Comparison of ENCODE assay signal across 29 cellular contexts in the genomic region with DNA sequence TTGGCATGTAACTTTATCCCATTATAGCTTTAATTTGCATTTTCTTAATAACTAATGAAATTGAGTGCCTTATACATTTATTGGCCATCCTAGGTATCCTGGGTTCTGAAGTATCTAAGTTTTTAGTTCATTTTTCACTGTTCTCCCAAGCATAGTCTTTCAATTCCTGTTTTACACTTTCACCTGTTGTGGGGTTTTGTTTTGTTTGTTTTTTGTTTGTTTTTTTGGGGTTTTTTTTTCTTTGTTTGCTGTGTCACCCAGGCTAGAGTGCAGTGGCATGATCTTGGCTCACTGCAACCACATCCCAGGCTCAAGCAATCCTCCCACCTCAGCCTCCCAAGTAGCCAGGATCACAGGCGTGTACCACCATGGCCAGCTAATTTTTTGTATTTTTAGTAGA.
"Had no signal": no experiment of that assay in that cellular context is flagged by ENCODE, and none has a peak within 500 bp of the region (broad histone marks: within the 10 kb centered on the region; RNA-seq: fewer than 3 reads in every experiment).

No MANE protein-coding gene starts in this region.

- H3K4me3 Mint-ChIP-seq: activated CD4-positive, alpha-beta memory T cell treated with anti-CD3 and anti-CD28 coated beads for 36 hours; activated CD4-positive, alpha-beta T cell treated with anti-CD3 and anti-CD28 coated beads for 36 hours; activated CD4-positive, alpha-beta T cell treated with anti-CD3 and anti-CD28 coated beads, Interleukin-2, amount 10 ng/mL, durations not matched to agents 24 days and 14 days; activated CD8-positive, alpha-beta memory T cell treated with anti-CD3 and anti-CD28 coated beads, Interleukin-2, amount 10 ng/mL, durations not matched to agents 7 days and 5 days; activated CD8-positive, alpha-beta T cell treated with anti-CD3 and anti-CD28 coated beads, Interleukin-2, amount 10 ng/mL, durations not matched to agents 7 days and 5 days; activated naive CD4-positive, alpha-beta T cell treated with anti-CD3 and anti-CD28 coated beads, Interleukin-2, amount 10 ng/mL, durations not matched to agents 7 days and 5 days; activated naive CD8-positive, alpha-beta T cell; activated T-cell treated with anti-CD3 and anti-CD28 coated beads, Interleukin-2, amount 50 U/mL, for 24 hours; activated T-cell treated with anti-CD3 and anti-CD28 coated beads, Interleukin-2, amount 50 U/mL, for 72 hours; central memory CD8-positive, alpha-beta T cell; dendritic cell treated with granulocyte-macrophage colony-stimulating factor and Interleukin-4, amounts not matched to agents 40 ng/mL and 50 ng/mL, for 4 days; endodermal cell had no signal

- H3K27ac ChIP-seq: brain microvascular endothelial cell, coronary artery, dorsolateral prefrontal cortex, gastrocnemius medialis, heart left ventricle had no signal

- H3K4me3 ChIP-seq: coronary artery, dorsolateral prefrontal cortex, gastrocnemius medialis, heart left ventricle had no signal

- H3K27me3 Mint-ChIP-seq: activated CD4-positive, alpha-beta memory T cell treated with anti-CD3 and anti-CD28 coated beads for 36 hours; activated CD4-positive, alpha-beta T cell treated with anti-CD3 and anti-CD28 coated beads for 36 hours; activated naive CD8-positive, alpha-beta T cell; activated T-cell treated with anti-CD3 and anti-CD28 coated beads, Interleukin-2, amount 50 U/mL, for 24 hours; dendritic cell treated with granulocyte-macrophage colony-stimulating factor and Interleukin-4, amounts not matched to agents 40 ng/mL and 50 ng/mL, for 4 days had no signal

- H3K4me1 Mint-ChIP-seq: activated CD4-positive, alpha-beta T cell treated with anti-CD3 and anti-CD28 coated beads for 36 hours; activated CD4-positive, alpha-beta T cell treated with anti-CD3 and anti-CD28 coated beads, Interleukin-2, amount 10 ng/mL, durations not matched to agents 24 days and 14 days; activated CD8-positive, alpha-beta memory T cell treated with anti-CD3 and anti-CD28 coated beads, Interleukin-2, amount 10 ng/mL, durations not matched to agents 7 days and 5 days; activated naive CD4-positive, alpha-beta T cell treated with anti-CD3 and anti-CD28 coated beads, Interleukin-2, amount 10 ng/mL, durations not matched to agents 7 days and 5 days; central memory CD8-positive, alpha-beta T cell had no signal

- ATAC-seq: activated CD4-positive, alpha-beta T cell treated with anti-CD3 and anti-CD28 coated beads for 36 hours; activated CD8-positive, alpha-beta memory T cell treated with anti-CD3 and anti-CD28 coated beads, Interleukin-2, amount 10 ng/mL, durations not matched to agents 7 days and 5 days; activated CD8-positive, alpha-beta T cell treated with anti-CD3 and anti-CD28 coated beads, Interleukin-2, amount 10 ng/mL, durations not matched to agents 7 days and 5 days; activated T-cell treated with anti-CD3 and anti-CD28 coated beads, Interleukin-2, amount 50 U/mL, for 72 hours; esophagus mucosa; gastrocnemius medialis; heart left ventricle had no signal

- H3K36me3 ChIP-seq: brain microvascular endothelial cell, gastrocnemius medialis, heart left ventricle had no signal

- H3K4me1 ChIP-seq: gastrocnemius medialis, heart left ventricle had no signal

- H3K27ac Mint-ChIP-seq: activated CD4-positive, alpha-beta memory T cell treated with anti-CD3 and anti-CD28 coated beads for 36 hours; activated CD4-positive, alpha-beta T cell treated with anti-CD3 and anti-CD28 coated beads for 36 hours; activated CD4-positive, alpha-beta T cell treated with anti-CD3 and anti-CD28 coated beads, Interleukin-2, amount 10 ng/mL, durations not matched to agents 24 days and 14 days; activated CD8-positive, alpha-beta memory T cell treated with anti-CD3 and anti-CD28 coated beads, Interleukin-2, amount 10 ng/mL, durations not matched to agents 7 days and 5 days; activated CD8-positive, alpha-beta T cell treated with anti-CD3 and anti-CD28 coated beads, Interleukin-2, amount 10 ng/mL, durations not matched to agents 7 days and 5 days; activated naive CD4-positive, alpha-beta T cell treated with anti-CD3 and anti-CD28 coated beads, Interleukin-2, amount 10 ng/mL, durations not matched to agents 7 days and 5 days; activated naive CD8-positive, alpha-beta T cell; activated T-cell treated with anti-CD3 and anti-CD28 coated beads, Interleukin-2, amount 50 U/mL, for 24 hours; activated T-cell treated with anti-CD3 and anti-CD28 coated beads, Interleukin-2, amount 50 U/mL, for 72 hours; dendritic cell treated with granulocyte-macrophage colony-stimulating factor and Interleukin-4, amounts not matched to agents 40 ng/mL and 50 ng/mL, for 4 days; endodermal cell had no signal

- H3K27me3 ChIP-seq: brain microvascular endothelial cell, gastrocnemius medialis, heart left ventricle had no signal

- H3K9me3 ChIP-seq: gastrocnemius medialis, heart left ventricle had no signal

- DNase-seq: activated CD4-positive, alpha-beta memory T cell treated with anti-CD3 and anti-CD28 coated beads for 36 hours; activated CD4-positive, alpha-beta T cell treated with anti-CD3 and anti-CD28 coated beads for 36 hours; activated CD4-positive, alpha-beta T cell treated with anti-CD3 and anti-CD28 coated beads, Interleukin-2, amount 10 ng/mL, durations not matched to agents 24 days and 14 days; activated CD4-positive, CD25-positive, alpha-beta regulatory T cell; activated CD4-positive, CD25-positive, alpha-beta regulatory T cell treated with anti-CD3 and anti-CD28 coated beads, Interleukin-2, amount 50 U/mL, for 72 hours; activated CD8-positive, alpha-beta memory T cell treated with anti-CD3 and anti-CD28 coated beads, Interleukin-2, amount 10 ng/mL, durations not matched to agents 7 days and 5 days; activated CD8-positive, alpha-beta memory T cell treated with anti-CD3 and anti-CD28 coated beads, Interleukin-2, amount 50 U/mL, for 4 hours; activated CD8-positive, alpha-beta T cell treated with anti-CD3 and anti-CD28 coated beads, Interleukin-2, amount 10 ng/mL, durations not matched to agents 7 days and 5 days; activated gamma-delta T cell; activated naive CD4-positive, alpha-beta T cell; activated naive CD4-positive, alpha-beta T cell treated with anti-CD3 and anti-CD28 coated beads, Interleukin-2, amount 10 ng/mL, durations not matched to agents 7 days and 5 days; activated T-cell treated with anti-CD3 and anti-CD28 coated beads, Interleukin-2, amount 50 U/mL, for 24 hours; activated T-cell treated with anti-CD3 and anti-CD28 coated beads, Interleukin-2, amount 50 U/mL, for 72 hours; amniotic stem cell; anterior cingulate cortex; brain microvascular endothelial cell; dorsolateral prefrontal cortex; effector memory CD4-positive, alpha-beta T cell; endodermal cell; foreskin fibroblast; gastrocnemius medialis; glutamatergic neuron; heart left ventricle; T-helper 2 cell had no signal

- H3K9me3 Mint-ChIP-seq: activated CD4-positive, alpha-beta memory T cell treated with anti-CD3 and anti-CD28 coated beads for 36 hours; activated naive CD4-positive, alpha-beta T cell treated with anti-CD3 and anti-CD28 coated beads, Interleukin-2, amount 10 ng/mL, durations not matched to agents 7 days and 5 days; activated T-cell treated with anti-CD3 and anti-CD28 coated beads, Interleukin-2, amount 50 U/mL, for 24 hours; activated T-cell treated with anti-CD3 and anti-CD28 coated beads, Interleukin-2, amount 50 U/mL, for 72 hours; central memory CD8-positive, alpha-beta T cell; dendritic cell treated with granulocyte-macrophage colony-stimulating factor and Interleukin-4, amounts not matched to agents 40 ng/mL and 50 ng/mL, for 4 days; endodermal cell had no signal

- H3K36me3 Mint-ChIP-seq: activated CD4-positive, alpha-beta memory T cell treated with anti-CD3 and anti-CD28 coated beads for 36 hours; activated CD8-positive, alpha-beta memory T cell treated with anti-CD3 and anti-CD28 coated beads, Interleukin-2, amount 10 ng/mL, durations not matched to agents 7 days and 5 days; activated naive CD4-positive, alpha-beta T cell treated with anti-CD3 and anti-CD28 coated beads, Interleukin-2, amount 10 ng/mL, durations not matched to agents 7 days and 5 days had no signal
